ENCODE assay signal across 21 cellular contexts in the genomic region with DNA sequence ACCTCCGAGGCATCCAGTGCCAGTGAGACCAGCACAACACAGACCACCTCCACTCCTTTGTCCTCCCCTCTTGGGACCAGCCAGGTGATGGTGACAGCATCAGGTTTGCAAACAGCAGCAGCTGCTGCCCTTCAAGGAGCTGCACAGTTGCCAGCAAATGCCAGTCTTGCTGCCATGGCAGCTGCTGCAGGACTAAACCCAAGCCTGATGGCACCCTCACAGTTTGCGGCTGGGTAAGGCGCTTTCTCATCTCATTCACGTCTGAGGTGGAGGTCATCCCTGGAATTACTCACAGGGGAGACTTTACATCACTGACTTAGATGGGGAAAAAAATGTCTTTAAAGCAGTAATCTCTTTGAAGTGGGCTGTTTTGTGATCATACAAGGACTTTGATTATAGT.
DNase-seq lines count a peak whose midpoint lies in the region; ATAC-seq and TF ChIP-seq lines count a peak whose summit lies in the region.
"Had no signal": no experiment of that assay in that cellular context is flagged by ENCODE, and none has a peak within 500 bp of the region (broad histone marks: within the 10 kb centered on the region; RNA-seq: fewer than 3 reads in every experiment).

No MANE protein-coding gene starts in this region.

- no peaks in the 10 kb centered on the region for H3K9me3 Mint-ChIP-seq in stimulated activated naive CD8-positive, alpha-beta T cell treated with anti-CD3 and anti-CD28 coated beads, Interleukin-15, amount 100 ng/mL, for 72 hours
- H3K9me3 Mint-ChIP-seq: immature natural killer cell had no signal

- peak overlapping the region in 1 of 2 donors; percentile 13 for H3K27ac Mint-ChIP-seq in stimulated activated naive CD8-positive, alpha-beta T cell treated with anti-CD3 and anti-CD28 coated beads, Interleukin-15, amount 100 ng/mL, for 72 hours

- ATAC-seq in stimulated activated naive CD8-positive, alpha-beta T cell treated with anti-CD3 and anti-CD28 coated beads, Interleukin-15, Interleukin-2, amounts not matched to agents 100 U/mL and 50 U/mL, for 24 hours, result peak; percentile 49
- no peak for ATAC-seq in stimulated activated naive CD8-positive, alpha-beta T cell treated with anti-CD3 and anti-CD28 coated beads, Interleukin-15, amount 100 ng/mL, for 72 hours
- ATAC-seq in body of pancreas (peak; percentile 84), HG03354 (IDR thresholded peaks at IDR 0.05; ENCODE audit: poor library complexity, severe bottlenecking, unreplicated experiment) (no peak), HG03025 (IDR thresholded peaks at IDR 0.05; ENCODE audit: low FRiP score, unreplicated experiment) (no peak)
- ATAC-seq: GM12878 had no signal

- intact Hi-C loops in body of pancreas (cut with DNase I) (no loop called here), vagina (cut with DNase I) (no loop called here)

- TF ChIP-seq POLR2A in body of pancreas (IDR thresholded peaks at IDR 0.05), result no peak
- TF ChIP-seq POLR2A in vagina (IDR thresholded peaks at IDR 0.05), result no peak

- peak; percentile 49 for DNase-seq in DMS53 (lab: John Stamatoyannopoulos, UW)
- no peak for DNase-seq in DMS53 treated with DMSO at 0.1 percent for 48 hours (lab: John Stamatoyannopoulos, UW; ENCODE audit: unreplicated experiment)
- no peak for DNase-seq in stimulated activated naive CD8-positive, alpha-beta T cell treated with anti-CD3 and anti-CD28 coated beads, Interleukin-15, Interleukin-2, amounts not matched to agents 100 U/mL and 50 U/mL, for 24 hours
- DNase-seq in stimulated activated naive CD8-positive, alpha-beta T cell treated with anti-CD3 and anti-CD28 coated beads, Interleukin-15, amount 100 ng/mL, for 72 hours, result no peak
- peak; percentile 67 to 85 (median 80) for DNase-seq in body of pancreas
- no peak for DNase-seq in vagina (ENCODE audit: extremely low spot score in 2 of 2)
- DNase-seq: 8988T; activated effector memory CD4-positive, alpha-beta T cell treated with anti-CD3 and anti-CD28 coated beads, Interleukin-2, amount 50 U/mL, for 16 hours; effector memory CD4-positive, alpha-beta T cell; GF-D8; head of caudate nucleus; MG63; stimulated activated CD8-positive, alpha-beta memory T cell treated with anti-CD3 and anti-CD28 coated beads, Interleukin-4, amount 100 ng/mL, for 48 hours; testis had no signal

- H3K9me3 ChIP-seq in body of pancreas (no peaks in the 10 kb centered on the region), vagina (no peaks in the 10 kb centered on the region)
- H3K9me3 ChIP-seq: BLaER1, HAP-1, MG63, testis had no signal

- WGBS in body of pancreas, 2 donors, result 23 to 48% methylated on average over 4 of the region's 4 CpGs

- no peak for TF ChIP-seq CTCF in body of pancreas (IDR thresholded peaks at IDR 0.05)
- no peak for TF ChIP-seq CTCF in vagina (IDR thresholded peaks at IDR 0.05)

- H3K27me3 ChIP-seq in body of pancreas (no peaks in the 10 kb centered on the region), vagina (no peaks in the 10 kb centered on the region)
- H3K27me3 ChIP-seq: BLaER1, MG63, testis had no signal

- H3K27me3 Mint-ChIP-seq in stimulated activated naive CD8-positive, alpha-beta T cell treated with anti-CD3 and anti-CD28 coated beads, Interleukin-15, amount 100 ng/mL, for 72 hours, result no peaks in the 10 kb centered on the region

- H3K4me1 Mint-ChIP-seq in stimulated activated naive CD8-positive, alpha-beta T cell treated with anti-CD3 and anti-CD28 coated beads, Interleukin-15, amount 100 ng/mL, for 72 hours, result peaks cover 6% of the 10 kb centered on the region

- H3K36me3 ChIP-seq in body of pancreas (replicated peaks in 1 of 2; ENCODE audit: insufficient read depth in 1 of 2, low read depth in 2 of 2), result no peaks in the 10 kb centered on the region
- peaks cover 0 to 22% of the 10 kb centered on the region in 2 donors for H3K36me3 ChIP-seq in vagina

- H3K27ac ChIP-seq in body of pancreas, result peak overlapping the region in 3 of 4 donors; percentile 15 to 66 (median 29)
- H3K27ac ChIP-seq in vagina, result no peak overlapping the region
- H3K27ac ChIP-seq: BLaER1, parathyroid adenoma, testis had no signal

- H3K4me3 Mint-ChIP-seq in stimulated activated naive CD8-positive, alpha-beta T cell treated with anti-CD3 and anti-CD28 coated beads, Interleukin-15, amount 100 ng/mL, for 72 hours, result no peak overlapping the region

- H3K4me3 ChIP-seq in body of pancreas (no peak overlapping the region), vagina (no peak overlapping the region)
- H3K4me3 ChIP-seq: BLaER1, GM12878, HAP-1, MG63, testis had no signal

- peaks cover 25% of the 10 kb centered on the region for H3K4me1 ChIP-seq in body of pancreas
- H3K4me1 ChIP-seq in vagina, result no peaks in the 10 kb centered on the region
- H3K4me1 ChIP-seq: HAP-1, parathyroid adenoma had no signal

Comparison
In these comparisons a context has a peak if more than half of its experiments do, and no peak if none do; other contexts are left out.
1. DNase-seq: peak in DMS53 (single experiment) and body of pancreas (4 of 4); none in DMS53 treated with DMSO at 0.1 percent for 48 hours (single experiment), stimulated activated naive CD8-positive, alpha-beta T cell treated with anti-CD3 and anti-CD28 coated beads, Interleukin-15, Interleukin-2, amounts not matched to agents 100 U/mL and 50 U/mL, for 24 hours (single experiment), stimulated activated naive CD8-positive, alpha-beta T cell treated with anti-CD3 and anti-CD28 coated beads, Interleukin-15, amount 100 ng/mL, for 72 hours (0 of 2) and vagina (0 of 2).
2. ATAC-seq: peak in stimulated activated naive CD8-positive, alpha-beta T cell treated with anti-CD3 and anti-CD28 coated beads, Interleukin-15, Interleukin-2, amounts not matched to agents 100 U/mL and 50 U/mL, for 24 hours (single experiment) and body of pancreas (single experiment); none in stimulated activated naive CD8-positive, alpha-beta T cell treated with anti-CD3 and anti-CD28 coated beads, Interleukin-15, amount 100 ng/mL, for 72 hours (single experiment), HG03354 (single experiment) and HG03025 (single experiment).